In the genomic region with DNA sequence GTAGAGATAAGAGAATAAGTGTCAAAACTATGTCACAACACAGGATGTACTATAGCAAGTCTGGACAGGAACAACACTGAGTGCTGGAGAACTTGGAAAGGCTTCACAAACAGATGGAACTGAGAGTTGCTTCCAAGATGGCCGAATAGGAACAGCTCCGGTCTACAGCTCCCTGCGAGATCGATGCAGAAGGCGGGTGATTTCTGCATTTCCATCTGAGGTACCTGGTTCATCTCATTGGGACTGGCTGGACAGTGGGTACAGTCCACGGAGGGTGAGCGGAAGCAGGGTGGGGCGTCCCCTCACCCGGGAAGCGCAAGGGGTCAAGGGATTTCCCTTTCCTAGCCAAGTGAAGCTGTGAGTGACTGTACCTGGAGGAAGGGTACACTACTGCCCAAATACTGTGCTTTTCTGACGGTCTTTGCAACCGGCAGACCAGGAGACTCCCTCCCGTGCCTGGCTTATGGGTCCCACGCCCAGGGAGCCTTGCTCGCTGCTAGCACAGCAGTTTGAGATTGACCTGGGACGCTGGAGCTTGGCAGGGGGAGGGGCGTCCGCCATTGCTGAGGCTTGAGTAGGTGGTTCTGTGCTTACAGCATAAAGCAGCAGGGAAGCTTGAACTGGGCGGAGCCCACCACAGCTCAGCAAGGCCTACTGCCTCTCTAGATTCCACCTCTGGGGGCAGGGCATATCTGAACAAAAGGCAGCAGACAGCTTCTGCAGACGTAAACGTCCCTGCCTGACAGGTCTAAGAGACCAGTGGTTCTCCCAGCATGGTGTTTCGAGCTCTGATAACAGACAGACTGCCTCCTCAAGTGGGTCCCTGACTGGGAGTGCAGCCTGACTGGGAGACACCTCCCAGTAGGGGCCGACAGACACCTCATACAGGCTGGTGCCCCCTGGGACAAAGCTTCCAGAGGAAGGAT, we compare ENCODE assay signal across 17 cellular contexts. TPM values are rescaled to one million over a fixed set of nuclear protein-coding genes. Genes with fewer than 3 reads are reported as not detected.
DNase-seq lines count a peak whose midpoint lies in the region; ATAC-seq, FAIRE-seq and TF ChIP-seq lines count a peak whose summit lies in the region.
"Had no signal": no experiment of that assay in that cellular context is flagged by ENCODE, and none has a peak within 500 bp of the region (broad histone marks: within the 10 kb centered on the region; RNA-seq: fewer than 3 reads in every experiment).

No MANE protein-coding gene starts in this region.

- SMC1A ChIA-PET in GM12878 (lab: Charles Lee; ENCODE audit: uncharacterized antibody, unreplicated experiment): interaction anchor here (1.1 to 2.0 kb wide), 4 partner anchors 11 to 35 kb away, joined by 3 to 12 read pairs (median 4); no protein-coding TSS in a partner anchor

- no TSS peak for BruUV-seq in GM12878 (replicated peaks; lab: Mats Ljungman, UMichigan)

- DNase-seq in cardiac muscle cell (ENCODE audit: low read depth in 1 of 2, low spot score in 1 of 2) (peak in 1 of 2 donors; percentile 76), left cardiac atrium (no peak), NCI-H345 (lab: John Stamatoyannopoulos, UW) (peak; percentile 84), GM12878 (ENCODE audit: low read depth, low spot score) (no peak), suprapubic skin (ENCODE audit: low spot score in 2 of 2) (no peak), T-helper 1 cell (no peak), GOT3 (lab: John Stamatoyannopoulos, UW) (no peak), NCI-H1417 treated with DMSO at 0.1 percent for 48 hours (lab: John Stamatoyannopoulos, UW) (no peak)
- DNase-seq: activated CD4-positive, alpha-beta T cell treated with anti-CD3 and anti-CD28 coated beads, Interleukin-2, amount 10 ng/mL, durations not matched to agents 24 days and 14 days; HCEC 1CT; islet precursor cell; mucosa of descending colon; NCI-H446; ovary; spleen; stomach had no signal

- no peaks in the 10 kb centered on the region for H3K27me3 ChIP-seq in cardiac muscle cell
- no peaks in the 10 kb centered on the region for H3K27me3 ChIP-seq in GM12878 (replicated peaks in 1 of 2; ENCODE audit: control insufficient read depth in 2 of 2, insufficient read depth in 2 of 2, low read length in 1 of 2)
- no peaks in the 10 kb centered on the region for H3K27me3 ChIP-seq in suprapubic skin
- H3K27me3 ChIP-seq: ovary, spleen, stomach had no signal

- no peak for TF ChIP-seq RAD21 in GM12878 (IDR thresholded peaks at IDR 0.05; ENCODE audit: insufficient read depth, low read depth, low read length)

- FAIRE-seq in GM12878 (lab: Jason Lieb, UNC): no peak

- TF ChIP-seq CTCF in cardiac muscle cell (IDR thresholded peaks at IDR 0.05; ENCODE audit: low read depth, low read length) (no peak), GM12878 (IDR thresholded peaks at IDR 0.05 in 2 of 3, conservative IDR thresholded peaks at IDR 0.05 in 1 of 3; ENCODE audit: control insufficient read depth in 2 of 3, extremely low read depth in 1 of 3, insufficient read depth in 1 of 3, low read depth in 3 of 3, low read length in 3 of 3) (no peak), suprapubic skin (IDR thresholded peaks at IDR 0.05) (no peak)

- TF ChIP-seq EP300 in GM12878 (IDR thresholded peaks at IDR 0.05; ENCODE audit: borderline replicate concordance in 1 of 2, control insufficient read depth in 1 of 2, low read depth in 2 of 2, low read length in 2 of 2) (no peak), suprapubic skin (IDR thresholded peaks at IDR 0.05) (no peak)

- RAD21 ChIA-PET in GM12878 (lab: Charles Lee; ENCODE audit: unreplicated experiment): interaction anchor here (1.6 kb wide), 1 partner anchor 11 kb away, joined by 4 read pairs; no protein-coding TSS in a partner anchor

- no peak overlapping the region for H3K4me2 ChIP-seq in GM12878 (ENCODE audit: control insufficient read depth, insufficient read depth)

- CTCF ChIA-PET in GM12878 (lab: Yijun Ruan, JAX): interaction anchor here (0.7 kb wide), 1 partner anchor 140 kb away, joined by 3 read pairs; no protein-coding TSS in a partner anchor

- peaks cover 67% of the 10 kb centered on the region for H3K79me2 ChIP-seq in GM12878 (ENCODE audit: control insufficient read depth, insufficient read depth, low read length)

- ATAC-seq in left cardiac atrium (no peak), GM12878 (no peak)

- H3K36me3 ChIP-seq in cardiac muscle cell (no peaks in the 10 kb centered on the region), GM12878 (ENCODE audit: control insufficient read depth in 2 of 2, insufficient read depth in 2 of 2, low read length in 1 of 2) (peaks cover 0 to 2% of the 10 kb centered on the region in 2 experiments; a peak in 3 of 4 replicates), suprapubic skin (no peaks in the 10 kb centered on the region)
- H3K36me3 ChIP-seq: ovary, stomach had no signal

- intact Hi-C loops in left cardiac atrium (cut with DNase I): loop anchor here in 1 of 2 donors (5.0 kb wide), 1 partner anchor 42 kb away; no protein-coding TSS in a partner anchor
- intact Hi-C loops in GM12878 (cut with micrococcal nuclease; ENCODE audit: unreplicated experiment): no loop called here

- TF ChIP-seq POLR2A in GM12878 (IDR thresholded peaks at IDR 0.05; ENCODE audit: low read depth, low read length) (no peak), suprapubic skin (IDR thresholded peaks at IDR 0.05) (no peak)

- 95% methylated on average over 23 of the region's 23 CpGs for WGBS in GM12878 (ENCODE audit: insufficient coverage, insufficient replicate concordance, low lambda C conversion rate, missing lambda C conversion rate)
- WGBS in suprapubic skin: 66% methylated on average over 12 of the region's 23 CpGs

- H4K20me1 ChIP-seq in GM12878 (ENCODE audit: control insufficient read depth, insufficient read depth): no peaks in the 10 kb centered on the region

- no peak overlapping the region for H2AFZ ChIP-seq in GM12878 (ENCODE audit: control insufficient read depth, low read depth, low read length)

- H3K9ac ChIP-seq in GM12878 (ENCODE audit: control insufficient read depth, insufficient read depth, low read length): no peak overlapping the region

- no peak overlapping the region for H3K4me3 ChIP-seq in cardiac muscle cell
- H3K4me3 ChIP-seq in GM12878: no peak overlapping the region
- peak overlapping the region; percentile 33 for H3K4me3 ChIP-seq in suprapubic skin
- H3K4me3 ChIP-seq: mucosa of descending colon, ovary, spleen, stomach had no signal

- H3K27ac ChIP-seq in cardiac muscle cell: peak overlapping the region; percentile 26
- H3K27ac ChIP-seq in GM12878 (ENCODE audit: control insufficient read depth, insufficient read depth): no peak overlapping the region
- H3K27ac ChIP-seq in suprapubic skin: peak overlapping the region; percentile 83
- H3K27ac ChIP-seq: epithelial cell of prostate, ovary, spleen, stomach had no signal

- no peaks in the 10 kb centered on the region for H3K9me3 ChIP-seq in cardiac muscle cell (ENCODE audit: low read depth)
- H3K9me3 ChIP-seq in GM12878 (replicated peaks; ENCODE audit: control insufficient read depth, insufficient read depth, low read length): peaks cover 37% of the 10 kb centered on the region
- H3K9me3 ChIP-seq in suprapubic skin: no peaks in the 10 kb centered on the region
- H3K9me3 ChIP-seq: mucosa of descending colon, ovary had no signal

- in situ Hi-C loops in GM12878 (cut with MboI): no loop called here

- H3K4me1 ChIP-seq in cardiac muscle cell (ENCODE audit: low read depth) (peaks cover 12% of the 10 kb centered on the region), GM12878 (ENCODE audit: control insufficient read depth, insufficient read depth, low read length) (peaks cover 18% of the 10 kb centered on the region), suprapubic skin (peaks cover 33% of the 10 kb centered on the region)

- POLR2A ChIA-PET in GM12878 (lab: Charles Lee): interaction anchor here (0.5 to 1.6 kb wide), 2 partner anchors 11 to 54 kb away, joined by 3 to 5 read pairs; no protein-coding TSS in a partner anchor

TF ChIP-seq in GM12878, 131 proteins besides CTCF, POLR2A, EP300 and RAD21:
- TF ChIP-seq JUND (IDR thresholded peaks at IDR 0.05; ENCODE audit: low read depth, low read length): no peak
- 0 out of 2 replicates have a peak, but pooled peaks have one; percentile 12 for TF ChIP-seq YY1 (IDR thresholded peaks at IDR 0.05; ENCODE audit: low read depth, low read length)
- TF ChIP-seq GATAD2B (conservative IDR thresholded peaks at IDR 0.05; ENCODE audit: low read depth): no peak

RNA-seq across cellular contexts. Expression of gene USP12, which starts 46.0 kb away (rescaled TPM):
- total RNA-seq in cardiac muscle cell (6.6 and 7.5 TPM in 2 replicates), left cardiac atrium (10 to 100 TPM; 16.1 to 19.1 TPM), GM12878 (2014; rRNA removed) (23.6 and 25.7 TPM in 2 replicates), GM12878 (2014; rRNA removed; fragmentation: Illumina TruSeq; extraction: Trizol) (30.8 and 33.9 TPM in 2 replicates), GM12878 (2021) (28.4 and 30.7 TPM in 2 replicates), suprapubic skin (10 to 100 TPM; 26.4 to 50.7 (median 31.7) TPM)
- polyA plus RNA-seq in cardiac muscle cell (8.2 and 10.1 TPM in 2 replicates), GM12878 (2011; rRNA removed) (25.6 and 43.0 TPM in 2 replicates), GM12878 (2014; fragmentation: Illumina TruSeq; extraction: Trizol) (32.2 and 43.5 TPM in 2 replicates), GM12878 (2014; fragmentation: Nextera tagmentation; extraction: Ambion mirVana) (1 to 10 TPM; 3.5 to 9.1 TPM), GM12878 (2014; rRNA removed) (21.0 and 22.6 TPM in 2 replicates), GM12878 (2016; fragmentation: Nextera tagmentation; extraction: Ambion mirVana) (10 to 100 TPM in 1 of 2 experiments, 1 to 10 TPM in 1; 6.4 to 29.6 TPM)
- total RNA-seq in GM12878 (2013; cell fraction: nucleolus; rRNA removed): 56.8 and 62.0 TPM in 2 replicates
- polyA plus RNA-seq in GM12878 (2011; ENCODE audit: low read depth): 16.7 TPM
- polyA plus RNA-seq in GM12878 (2011; cell fraction: cytosol; rRNA removed): 6.6 and 7.8 TPM in 2 replicates
- polyA plus RNA-seq in GM12878 (2011; cell fraction: nucleus; rRNA removed): 9.3 and 10.5 TPM in 2 replicates
- polyA plus RNA-seq in GM12878 (2012): 19.5 and 25.3 TPM in 2 replicates
- polyA minus RNA-seq in GM12878 (2011; rRNA and poly(A)+ RNA removed): 12.4 and 18.1 TPM in 2 replicates
- 5.6 and 8.2 TPM in 2 replicates for polyA minus RNA-seq in GM12878 (2011; cell fraction: cytosol; rRNA and poly(A)+ RNA removed)
- 10.9 and 12.2 TPM in 2 replicates for polyA minus RNA-seq in GM12878 (2011; cell fraction: nucleus; rRNA and poly(A)+ RNA removed)
